In the genomic region with DNA sequence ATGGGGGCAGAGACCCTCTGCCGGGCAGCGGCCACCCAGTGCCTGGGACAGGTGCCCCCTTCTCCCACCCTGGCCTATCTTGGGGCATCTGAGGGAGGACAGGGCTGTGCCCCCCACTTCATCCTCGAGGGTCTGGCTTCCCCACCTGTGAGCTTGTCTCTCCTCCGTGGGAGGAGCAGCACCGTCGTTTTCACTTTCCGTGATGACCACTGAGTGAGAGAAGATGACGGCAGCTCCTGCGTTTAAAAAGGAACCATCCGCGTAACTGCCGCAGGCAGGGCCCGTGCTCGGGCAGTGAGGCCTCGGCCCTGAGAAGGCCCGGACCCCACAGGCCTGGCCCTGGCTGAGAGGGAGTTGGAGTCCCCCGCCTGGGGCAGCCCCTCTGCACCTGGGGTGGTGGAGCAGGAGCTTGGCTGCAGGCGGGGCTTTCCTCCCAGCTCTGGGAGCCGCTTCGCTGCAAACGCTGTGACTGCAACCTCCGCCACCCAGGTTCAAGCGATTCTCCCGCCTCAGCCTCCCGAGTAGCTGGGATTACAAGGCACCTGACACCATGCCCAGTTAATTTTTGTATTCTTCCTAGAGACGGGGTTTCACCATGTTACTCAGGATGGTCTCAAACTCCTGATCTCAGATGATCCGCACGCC, we compare ENCODE assay signal across 13 cellular contexts. TPM values are rescaled to one million over a fixed set of nuclear protein-coding genes. Genes with fewer than 3 reads are reported as not detected.
DNase-seq lines count a peak whose midpoint lies in the region; ATAC-seq and TF ChIP-seq lines count a peak whose summit lies in the region.
"Not testable (repeated sequence)": the region's sequence is repeated elsewhere in the genome, so short reads cannot be mapped to it uniquely, and the experiment has no call there.
"Had no signal": no experiment of that assay in that cellular context is flagged by ENCODE, and none has a peak within 500 bp of the region (broad histone marks: within the 10 kb centered on the region; RNA-seq: fewer than 3 reads in every experiment).

No MANE protein-coding gene starts in this region.

- H3K4me1 ChIP-seq in Peyer's patch (peaks cover 0 to 50% (median 24%) of the 10 kb centered on the region in 4 donors), left ventricle myocardium inferior (peaks cover 64% of the 10 kb centered on the region), vagina (peaks cover 55% of the 10 kb centered on the region)

- H3K36me3 ChIP-seq in Peyer's patch, left ventricle myocardium inferior, vagina: not testable (repeated sequence)

- peak overlapping the region; percentile 84 for H3K4me3 Mint-ChIP-seq in activated T-helper 17 cell treated with anti-CD3 and anti-CD28 coated beads, Interleukin-2, amount 50 U/mL, for 72 hours
- H3K4me3 Mint-ChIP-seq in naive thymus-derived CD8-positive, alpha-beta T cell = peak overlapping the region in 8 of 10 donors; percentile 52 to 96 (median 92)
- H3K4me3 Mint-ChIP-seq in stimulated activated memory B cell treated with anti-CD40 and anti-IgM and Interleukin-4, amounts not matched to agents 10 μg/mL and 1 μg/mL and 100 μg/mL, for 72 hours = peak overlapping the region; percentile 84

- not testable (repeated sequence) for H3K27me3 ChIP-seq in Peyer's patch; left ventricle myocardium inferior (ENCODE audit: low read depth); vagina

- POLR2A ChIA-PET in naive thymus-derived CD8-positive, alpha-beta T cell (lab: Charles Lee) = interaction anchor here (0.7 to 13.3 kb wide), 12 partner anchors 12 to 158 kb away, joined by 3 to 528 read pairs (median 14); partner anchors contain the start of genes HES5, MORN1, PANK4 and PRXL2B

- H3K27me3 Mint-ChIP-seq in activated T-helper 17 cell treated with anti-CD3 and anti-CD28 coated beads, Interleukin-2, amount 50 U/mL, for 72 hours; naive thymus-derived CD8-positive, alpha-beta T cell; stimulated activated memory B cell treated with anti-CD40 and anti-IgM and Interleukin-4, amounts not matched to agents 10 μg/mL and 1 μg/mL and 100 μg/mL, for 72 hours: not testable (repeated sequence)

- H3K27ac ChIP-seq in Peyer's patch = peak overlapping the region; percentile 94 to 99 (median 97)
- peak overlapping the region; percentile 99 for H3K27ac ChIP-seq in caudate nucleus (ENCODE audit: low read depth, low read length)
- peak overlapping the region; percentile 97 for H3K27ac ChIP-seq in left ventricle myocardium inferior (replicated peaks)
- peak overlapping the region; percentile 92 for H3K27ac ChIP-seq in vagina

- ATAC-seq in activated T-helper 17 cell treated with anti-CD3 and anti-CD28 coated beads, Interleukin-2, amount 50 U/mL, for 72 hours (replicated peaks); naive thymus-derived CD8-positive, alpha-beta T cell: not testable (repeated sequence)
- ATAC-seq in stimulated activated memory B cell treated with anti-CD40 and anti-IgM and Interleukin-4, amounts not matched to agents 10 μg/mL and 1 μg/mL and 100 μg/mL, for 72 hours = peak; percentile 1

- peaks cover 16% of the 10 kb centered on the region for H3K36me3 Mint-ChIP-seq in activated T-helper 17 cell treated with anti-CD3 and anti-CD28 coated beads, Interleukin-2, amount 50 U/mL, for 72 hours (ENCODE audit: low read depth)
- not testable (repeated sequence) for H3K36me3 Mint-ChIP-seq in naive thymus-derived CD8-positive, alpha-beta T cell; stimulated activated memory B cell treated with anti-CD40 and anti-IgM and Interleukin-4, amounts not matched to agents 10 μg/mL and 1 μg/mL and 100 μg/mL, for 72 hours

- intact Hi-C loops in left ventricle myocardium inferior (cut with micrococcal nuclease) = not testable (repeated sequence)
- intact Hi-C loops in vagina (cut with DNase I) = loop anchor here (5.0 to 10.0 kb wide), 2 partner anchors 38 to 355 kb away; partner anchors contain the start of genes FAAP20 and PRXL2B

- not testable (repeated sequence) for H3K4me1 Mint-ChIP-seq in activated T-helper 17 cell treated with anti-CD3 and anti-CD28 coated beads, Interleukin-2, amount 50 U/mL, for 72 hours
- H3K4me1 Mint-ChIP-seq in naive thymus-derived CD8-positive, alpha-beta T cell = peaks cover 8 to 45% (median 34%) of the 10 kb centered on the region in 4 donors
- H3K4me1 Mint-ChIP-seq in stimulated activated memory B cell treated with anti-CD40 and anti-IgM and Interleukin-4, amounts not matched to agents 10 μg/mL and 1 μg/mL and 100 μg/mL, for 72 hours = peaks cover 76% of the 10 kb centered on the region

- H3K4me3 ChIP-seq in GM12865 (ENCODE audit: low read depth, low read length) (peak overlapping the region; percentile 81), Peyer's patch (peak overlapping the region in 3 of 4 donors; percentile 22 to 65 (median 59)), left ventricle myocardium inferior (peak overlapping the region; percentile 73), vagina (peak overlapping the region; percentile 30 to 47)

- not testable (repeated sequence) for TF ChIP-seq CTCF in GM12865 (IDR thresholded peaks at IDR 0.05; ENCODE audit: insufficient read depth, low read depth, low read length, missing control alignments); Peyer's patch (IDR thresholded peaks at IDR 0.05); left ventricle myocardium inferior (IDR thresholded peaks at IDR 0.05; ENCODE audit: borderline replicate concordance); vagina (IDR thresholded peaks at IDR 0.05)

- not testable (repeated sequence) for H3K9me3 Mint-ChIP-seq in activated T-helper 17 cell treated with anti-CD3 and anti-CD28 coated beads, Interleukin-2, amount 50 U/mL, for 72 hours; naive thymus-derived CD8-positive, alpha-beta T cell; stimulated activated memory B cell treated with anti-CD40 and anti-IgM and Interleukin-4, amounts not matched to agents 10 μg/mL and 1 μg/mL and 100 μg/mL, for 72 hours

- TF ChIP-seq POLR2A in Peyer's patch (IDR thresholded peaks at IDR 0.05); vagina (IDR thresholded peaks at IDR 0.05): not testable (repeated sequence)

- H3K9me3 ChIP-seq in Peyer's patch; left ventricle myocardium inferior (replicated peaks); vagina: not testable (repeated sequence)

- H3K27ac Mint-ChIP-seq in activated T-helper 17 cell treated with anti-CD3 and anti-CD28 coated beads, Interleukin-2, amount 50 U/mL, for 72 hours = peak overlapping the region; percentile 95
- H3K27ac Mint-ChIP-seq in naive thymus-derived CD8-positive, alpha-beta T cell = peak overlapping the region; percentile 96 to 99 (median 98)
- peak overlapping the region; percentile 96 for H3K27ac Mint-ChIP-seq in stimulated activated memory B cell treated with anti-CD40 and anti-IgM and Interleukin-4, amounts not matched to agents 10 μg/mL and 1 μg/mL and 100 μg/mL, for 72 hours

- peak; percentile 70 for DNase-seq in GM12865 (ENCODE audit: low read depth)
- DNase-seq in Peyer's patch; caudate nucleus (lab: John Stamatoyannopoulos, UW); left ventricle myocardium inferior; naive thymus-derived CD8-positive, alpha-beta T cell; vagina (ENCODE audit: extremely low spot score in 2 of 2): not testable (repeated sequence)

RNA-seq across cellular contexts. Expression of gene TNFRSF14, which starts 6.7 kb away (rescaled TPM):
- total RNA-seq in Peyer's patch = 100 to 1,000 TPM; 231 to 532 (median 316) TPM
- total RNA-seq in activated T-helper 17 cell treated with anti-CD3 and anti-CD28 coated beads, Interleukin-2, amount 50 U/mL, for 72 hours = 100 to 1,000 TPM in 1 of 2 donors, 10 to 100 TPM in 1; 93.2 to 299 TPM
- 13.7 TPM for total RNA-seq in left ventricle myocardium inferior
- 100 to 1,000 TPM; 187 to 190 TPM for total RNA-seq in naive thymus-derived CD8-positive, alpha-beta T cell
- polyA plus RNA-seq in naive thymus-derived CD8-positive, alpha-beta T cell = 10 to 100 TPM; 45.8 to 61.6 (median 48.9) TPM
- 49.6 TPM for total RNA-seq in vagina
- total RNA-seq: GM23338 had no signal
- polyA plus RNA-seq: GM23338 had no signal

RNA-seq across cellular contexts. Expression of gene HES5, which starts 19.4 kb away (rescaled TPM):
- total RNA-seq in Peyer's patch (under 1 TPM in 1 of 4 donors, not detected in 3; 0.88 TPM), left ventricle myocardium inferior (0.63 TPM), vagina (not detected)
- not detected for total RNA-seq in activated T-helper 17 cell treated with anti-CD3 and anti-CD28 coated beads, Interleukin-2, amount 50 U/mL, for 72 hours
- under 1 TPM in 1 of 2 experiments, not detected in 1; 0.30 TPM for total RNA-seq in naive thymus-derived CD8-positive, alpha-beta T cell
- polyA plus RNA-seq in naive thymus-derived CD8-positive, alpha-beta T cell = not detected
- total RNA-seq: endodermal cell; LHCN-M2; T-helper 2 cell treated with Interferon-gamma antibody and Interleukin-4, amounts not matched to agents 100 ng/mL and 5 ng/mL, for 36 hours had no signal
- polyA plus RNA-seq: BJ had no signal

RNA-seq across cellular contexts. Expression of gene PANK4, which starts 23.1 kb away (rescaled TPM):
- total RNA-seq in Peyer's patch = 10 to 100 TPM; 43.4 to 82.5 (median 70.5) TPM
- total RNA-seq in activated T-helper 17 cell treated with anti-CD3 and anti-CD28 coated beads, Interleukin-2, amount 50 U/mL, for 72 hours = 10 to 100 TPM; 41.7 to 54.9 TPM
- total RNA-seq in left ventricle myocardium inferior = 42.8 TPM
- 100 to 1,000 TPM; 149 to 155 TPM for total RNA-seq in naive thymus-derived CD8-positive, alpha-beta T cell
- 10 to 100 TPM in 2 of 3 donors, 1 to 10 TPM in 1; 9.0 to 31.7 (median 13.4) TPM for polyA plus RNA-seq in naive thymus-derived CD8-positive, alpha-beta T cell
- 39.5 TPM for total RNA-seq in vagina

RNA-seq across cellular contexts. Expression of gene PRXL2B, which starts 37.1 kb away (rescaled TPM):
- total RNA-seq in Peyer's patch = 10 to 100 TPM; 41.3 to 79.5 (median 59.0) TPM
- total RNA-seq in activated T-helper 17 cell treated with anti-CD3 and anti-CD28 coated beads, Interleukin-2, amount 50 U/mL, for 72 hours = 10 to 100 TPM; 27.4 to 36.3 TPM
- 8.2 TPM for total RNA-seq in left ventricle myocardium inferior
- 10 to 100 TPM; 39.6 to 45.4 TPM for total RNA-seq in naive thymus-derived CD8-positive, alpha-beta T cell
- 10 to 100 TPM; 20.6 to 37.5 (median 27.4) TPM for polyA plus RNA-seq in naive thymus-derived CD8-positive, alpha-beta T cell
- total RNA-seq in vagina = 16.2 TPM
